1 cellular context compared by ENCODE assay signal in the genomic region with DNA sequence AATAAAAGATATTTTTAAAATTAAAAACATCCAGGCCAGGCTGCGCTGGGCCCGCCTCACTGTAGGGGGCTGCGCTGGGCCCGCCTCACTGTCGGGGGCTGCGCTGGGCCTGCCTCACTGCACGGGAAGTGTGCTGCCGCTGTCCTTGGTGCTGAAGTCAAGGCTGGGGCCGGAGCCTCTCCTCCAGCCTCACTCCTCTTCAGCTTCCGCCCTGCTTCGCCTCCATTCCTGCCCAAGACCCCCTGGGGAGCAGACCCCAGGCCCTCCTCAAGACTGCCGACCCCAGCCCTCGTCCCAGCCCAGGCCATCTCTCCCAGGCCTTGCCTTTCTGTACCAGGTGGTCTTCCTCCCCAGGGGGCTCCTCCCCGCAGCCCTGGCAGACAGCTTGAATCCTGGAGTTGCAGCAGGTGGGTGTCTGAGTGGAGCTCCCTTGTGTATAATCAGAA.
TF ChIP-seq lines count a peak whose summit lies in the region.

No MANE protein-coding gene starts in this region.

TF ChIP-seq in HepG2, 621 proteins besides CTCF, POLR2A, EP300 and RAD21 (continued from another document and continues in another):
- TF ChIP-seq, protein P1, sequence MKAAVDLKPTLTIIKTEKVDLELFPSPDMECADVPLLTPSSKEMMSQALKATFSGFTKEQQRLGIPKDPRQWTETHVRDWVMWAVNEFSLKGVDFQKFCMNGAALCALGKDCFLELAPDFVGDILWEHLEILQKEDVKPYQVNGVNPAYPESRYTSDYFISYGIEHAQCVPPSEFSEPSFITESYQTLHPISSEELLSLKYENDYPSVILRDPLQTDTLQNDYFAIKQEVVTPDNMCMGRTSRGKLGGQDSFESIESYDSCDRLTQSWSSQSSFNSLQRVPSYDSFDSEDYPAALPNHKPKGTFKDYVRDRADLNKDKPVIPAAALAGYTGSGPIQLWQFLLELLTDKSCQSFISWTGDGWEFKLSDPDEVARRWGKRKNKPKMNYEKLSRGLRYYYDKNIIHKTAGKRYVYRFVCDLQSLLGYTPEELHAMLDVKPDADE (CRISPR knock-in tag; IDR thresholded peaks at IDR 0.05): peak; percentile 92; the same call in 1 of the 2 replicates
- TF ChIP-seq HNRNPUL1 (IDR thresholded peaks at IDR 0.05; ENCODE audit: low read depth, low read length) (no peak), EEA1 (CRISPR knock-in tag; IDR thresholded peaks at IDR 0.05; ENCODE audit: borderline replicate concordance) (0 out of 2 replicates have a peak, but pooled peaks have one; percentile 50), DPF2 (CRISPR knock-in tag; IDR thresholded peaks at IDR 0.05; ENCODE audit: borderline replicate concordance, low read depth) (no peak), BCL6 (CRISPR knock-in tag; IDR thresholded peaks at IDR 0.05) (peak; percentile 59), NAIF1 (CRISPR knock-in tag; IDR thresholded peaks at IDR 0.05; ENCODE audit: borderline replicate concordance) (no peak), ZNF619 (CRISPR knock-in tag; IDR thresholded peaks at IDR 0.05) (no peak), CBX2 (IDR thresholded peaks at IDR 0.05; ENCODE audit: low read depth, low read length) (no peak), CBX2 (CRISPR knock-in tag; IDR thresholded peaks at IDR 0.05; ENCODE audit: low read depth) (no peak), KLF9 (CRISPR knock-in tag; IDR thresholded peaks at IDR 0.05; ENCODE audit: low read depth) (0 out of 2 replicates have a peak, but pooled peaks have one; percentile 84), CHCHD3 (CRISPR knock-in tag; IDR thresholded peaks at IDR 0.05) (peak; percentile 70; the same call in 1 of the 2 replicates), ZBTB3 (CRISPR knock-in tag; IDR thresholded peaks at IDR 0.05; ENCODE audit: borderline replicate concordance, low read depth) (no peak), SRSF4 (IDR thresholded peaks at IDR 0.05; ENCODE audit: low read depth, low read length, poor library complexity, severe bottlenecking) (no peak), TOPORS (CRISPR knock-in tag; IDR thresholded peaks at IDR 0.05) (no peak), NFRKB (IDR thresholded peaks at IDR 0.05) (no peak), NR2F2 (IDR thresholded peaks at IDR 0.05; ENCODE audit: borderline replicate concordance, low read depth) (no peak), ZMAT3 (CRISPR knock-in tag; conservative IDR thresholded peaks at IDR 0.05) (peak; percentile 97), ZNF10 (CRISPR knock-in tag; IDR thresholded peaks at IDR 0.05; ENCODE audit: borderline replicate concordance, low read depth) (no peak), YEATS4 (CRISPR knock-in tag; IDR thresholded peaks at IDR 0.05; ENCODE audit: borderline replicate concordance) (no peak), TEAD2 (CRISPR knock-in tag; IDR thresholded peaks at IDR 0.05) (peak; percentile 86; the same call in 1 of the 2 replicates), ZIK1 (CRISPR knock-in tag; IDR thresholded peaks at IDR 0.05; ENCODE audit: borderline replicate concordance, low read depth) (peak; percentile 93; the same call in 1 of the 2 replicates), ZNF331 (CRISPR knock-in tag; IDR thresholded peaks at IDR 0.05) (peak; percentile 98), ATF1 (CRISPR knock-in tag; IDR thresholded peaks at IDR 0.05) (no peak), SP1 (IDR thresholded peaks at IDR 0.05) (no peak), SP1 (CRISPR knock-in tag; IDR thresholded peaks at IDR 0.05) (no peak), DMAP1 (CRISPR knock-in tag; IDR thresholded peaks at IDR 0.05) (no peak), MEF2D (CRISPR knock-in tag; IDR thresholded peaks at IDR 0.05) (peak; percentile 91), ZSCAN25 (CRISPR knock-in tag; IDR thresholded peaks at IDR 0.05) (peak; percentile 38; the same call in 1 of the 2 replicates), ZNF124 (CRISPR knock-in tag; IDR thresholded peaks at IDR 0.05) (peak; percentile 98)
- TF ChIP-seq, protein P2, sequence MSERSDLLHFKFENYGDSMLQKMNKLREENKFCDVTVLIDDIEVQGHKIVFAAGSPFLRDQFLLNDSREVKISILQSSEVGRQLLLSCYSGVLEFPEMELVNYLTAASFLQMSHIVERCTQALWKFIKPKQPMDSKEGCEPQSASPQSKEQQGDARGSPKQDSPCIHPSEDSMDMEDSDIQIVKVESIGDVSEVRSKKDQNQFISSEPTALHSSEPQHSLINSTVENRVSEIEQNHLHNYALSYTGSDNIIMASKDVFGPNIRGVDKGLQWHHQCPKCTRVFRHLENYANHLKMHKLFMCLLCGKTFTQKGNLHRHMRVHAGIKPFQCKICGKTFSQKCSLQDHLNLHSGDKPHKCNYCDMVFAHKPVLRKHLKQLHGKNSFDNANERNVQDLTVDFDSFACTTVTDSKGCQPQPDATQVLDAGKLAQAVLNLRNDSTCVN (CRISPR knock-in tag; IDR thresholded peaks at IDR 0.05; ENCODE audit: borderline replicate concordance): peak; percentile 92
- TF ChIP-seq, protein P3, sequence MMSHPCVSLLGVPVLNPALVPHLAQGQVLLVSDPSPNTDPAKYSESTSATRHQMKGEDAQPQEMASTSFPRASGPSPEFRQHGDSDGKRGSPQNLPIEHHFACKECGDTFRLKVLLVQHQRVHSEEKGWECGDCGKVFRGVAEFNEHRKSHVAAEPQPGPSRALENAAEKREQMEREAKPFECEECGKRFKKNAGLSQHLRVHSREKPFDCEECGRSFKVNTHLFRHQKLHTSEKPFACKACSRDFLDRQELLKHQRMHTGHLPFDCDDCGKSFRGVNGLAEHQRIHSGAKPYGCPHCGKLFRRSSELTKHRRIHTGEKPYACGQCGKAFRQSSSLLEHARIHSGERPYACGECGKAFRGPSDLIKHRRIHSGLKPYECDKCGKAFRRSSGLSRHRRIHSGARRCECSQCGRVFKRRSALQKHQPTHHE (CRISPR knock-in tag; IDR thresholded peaks at IDR 0.05; ENCODE audit: borderline replicate concordance): peak; percentile 66; the same call in 1 of the 2 replicates
- TF ChIP-seq, protein P4, sequence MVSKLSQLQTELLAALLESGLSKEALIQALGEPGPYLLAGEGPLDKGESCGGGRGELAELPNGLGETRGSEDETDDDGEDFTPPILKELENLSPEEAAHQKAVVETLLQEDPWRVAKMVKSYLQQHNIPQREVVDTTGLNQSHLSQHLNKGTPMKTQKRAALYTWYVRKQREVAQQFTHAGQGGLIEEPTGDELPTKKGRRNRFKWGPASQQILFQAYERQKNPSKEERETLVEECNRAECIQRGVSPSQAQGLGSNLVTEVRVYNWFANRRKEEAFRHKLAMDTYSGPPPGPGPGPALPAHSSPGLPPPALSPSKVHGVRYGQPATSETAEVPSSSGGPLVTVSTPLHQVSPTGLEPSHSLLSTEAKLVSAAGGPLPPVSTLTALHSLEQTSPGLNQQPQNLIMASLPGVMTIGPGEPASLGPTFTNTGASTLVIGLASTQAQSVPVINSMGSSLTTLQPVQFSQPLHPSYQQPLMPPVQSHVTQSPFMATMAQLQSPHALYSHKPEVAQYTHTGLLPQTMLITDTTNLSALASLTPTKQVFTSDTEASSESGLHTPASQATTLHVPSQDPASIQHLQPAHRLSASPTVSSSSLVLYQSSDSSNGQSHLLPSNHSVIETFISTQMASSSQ (IDR thresholded peaks at IDR 0.05; ENCODE audit: low read depth): no peak
- TF ChIP-seq, protein P4 (CRISPR knock-in tag; IDR thresholded peaks at IDR 0.05; ENCODE audit: borderline replicate concordance): 0 out of 2 replicates have a peak, but pooled peaks have one; percentile 23
- TF ChIP-seq, protein P5, sequence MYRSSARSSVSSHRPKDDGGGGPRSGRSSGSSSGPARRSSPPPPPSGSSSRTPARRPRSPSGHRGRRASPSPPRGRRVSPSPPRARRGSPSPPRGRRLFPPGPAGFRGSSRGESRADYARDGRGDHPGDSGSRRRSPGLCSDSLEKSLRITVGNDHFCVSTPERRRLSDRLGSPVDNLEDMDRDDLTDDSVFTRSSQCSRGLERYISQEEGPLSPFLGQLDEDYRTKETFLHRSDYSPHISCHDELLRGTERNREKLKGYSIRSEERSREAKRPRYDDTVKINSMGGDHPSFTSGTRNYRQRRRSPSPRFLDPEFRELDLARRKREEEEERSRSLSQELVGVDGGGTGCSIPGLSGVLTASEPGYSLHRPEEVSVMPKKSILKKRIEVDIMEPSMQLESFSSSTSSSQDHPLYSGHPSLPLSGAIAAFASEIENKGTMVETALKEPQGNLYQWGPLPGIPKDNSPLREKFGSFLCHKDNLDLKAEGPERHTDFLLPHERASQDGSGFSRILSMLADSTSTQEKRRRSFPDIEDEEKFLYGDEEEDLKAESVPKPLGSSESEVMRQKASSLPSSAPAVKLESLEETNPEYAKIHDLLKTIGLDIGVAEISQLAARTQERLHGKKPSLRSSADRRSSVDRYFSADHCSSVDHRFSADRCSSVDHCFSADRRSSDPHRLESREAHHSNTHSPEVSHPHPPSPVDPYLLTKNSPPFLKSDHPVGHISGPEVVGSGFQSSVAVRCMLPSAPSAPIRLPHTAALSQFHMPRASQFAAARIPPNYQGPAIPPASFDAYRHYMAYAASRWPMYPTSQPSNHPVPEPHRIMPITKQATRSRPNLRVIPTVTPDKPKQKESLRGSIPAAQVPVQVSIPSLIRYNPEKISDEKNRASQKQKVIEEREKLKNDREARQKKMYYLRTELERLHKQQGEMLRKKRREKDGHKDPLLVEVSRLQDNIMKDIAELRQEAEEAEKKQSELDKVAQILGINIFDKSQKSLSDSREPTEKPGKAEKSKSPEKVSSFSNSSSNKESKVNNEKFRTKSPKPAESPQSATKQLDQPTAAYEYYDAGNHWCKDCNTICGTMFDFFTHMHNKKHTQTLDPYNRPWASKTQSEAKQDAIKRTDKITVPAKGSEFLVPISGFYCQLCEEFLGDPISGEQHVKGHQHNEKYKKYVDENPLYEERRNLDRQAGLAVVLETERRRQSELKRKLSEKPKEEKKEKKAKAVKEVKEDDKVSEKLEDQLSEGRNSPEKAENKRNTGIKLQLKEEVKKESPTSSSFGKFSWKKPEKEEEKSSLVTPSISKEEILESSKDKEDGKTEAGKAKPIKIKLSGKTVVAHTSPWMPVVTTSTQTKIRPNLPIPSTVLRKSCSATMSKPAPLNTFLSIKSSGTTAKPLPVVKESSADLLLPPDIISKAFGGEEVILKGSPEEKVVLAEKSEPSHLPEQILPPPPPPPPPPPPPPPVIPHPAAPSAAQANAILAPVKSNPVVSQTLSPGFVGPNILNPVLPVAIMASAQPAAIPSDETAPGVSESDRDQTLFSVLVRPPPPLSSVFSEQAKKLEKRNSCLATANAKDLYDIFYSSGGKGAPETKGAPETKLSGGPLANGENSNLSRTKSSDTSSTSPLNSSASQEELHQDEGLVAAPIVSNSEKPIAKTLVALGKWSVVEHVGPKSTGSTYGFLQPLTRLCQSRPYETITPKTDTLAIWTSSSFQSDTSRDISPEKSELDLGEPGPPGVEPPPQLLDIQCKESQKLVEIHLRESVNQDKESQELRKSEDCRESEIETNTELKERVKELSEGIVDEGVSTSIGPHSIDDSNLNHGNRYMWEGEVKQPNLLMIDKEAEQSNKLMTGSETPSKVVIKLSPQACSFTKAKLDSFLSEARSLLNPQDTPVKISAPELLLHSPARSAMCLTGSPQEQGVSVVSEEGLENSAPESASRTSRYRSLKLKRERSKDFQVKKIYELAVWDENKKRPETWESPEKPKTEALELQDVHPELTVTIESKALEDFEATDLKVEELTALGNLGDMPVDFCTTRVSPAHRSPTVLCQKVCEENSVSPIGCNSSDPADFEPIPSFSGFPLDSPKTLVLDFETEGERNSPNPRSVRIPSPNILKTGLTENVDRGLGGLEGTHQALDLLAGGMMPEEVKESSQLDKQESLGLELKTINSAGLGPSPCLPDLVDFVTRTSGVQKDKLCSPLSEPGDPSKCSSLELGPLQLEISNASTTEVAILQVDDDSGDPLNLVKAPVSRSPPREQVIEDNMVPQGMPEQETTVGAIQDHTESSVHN (CRISPR knock-in tag; IDR thresholded peaks at IDR 0.05): no peak
- TF ChIP-seq, protein P6, sequence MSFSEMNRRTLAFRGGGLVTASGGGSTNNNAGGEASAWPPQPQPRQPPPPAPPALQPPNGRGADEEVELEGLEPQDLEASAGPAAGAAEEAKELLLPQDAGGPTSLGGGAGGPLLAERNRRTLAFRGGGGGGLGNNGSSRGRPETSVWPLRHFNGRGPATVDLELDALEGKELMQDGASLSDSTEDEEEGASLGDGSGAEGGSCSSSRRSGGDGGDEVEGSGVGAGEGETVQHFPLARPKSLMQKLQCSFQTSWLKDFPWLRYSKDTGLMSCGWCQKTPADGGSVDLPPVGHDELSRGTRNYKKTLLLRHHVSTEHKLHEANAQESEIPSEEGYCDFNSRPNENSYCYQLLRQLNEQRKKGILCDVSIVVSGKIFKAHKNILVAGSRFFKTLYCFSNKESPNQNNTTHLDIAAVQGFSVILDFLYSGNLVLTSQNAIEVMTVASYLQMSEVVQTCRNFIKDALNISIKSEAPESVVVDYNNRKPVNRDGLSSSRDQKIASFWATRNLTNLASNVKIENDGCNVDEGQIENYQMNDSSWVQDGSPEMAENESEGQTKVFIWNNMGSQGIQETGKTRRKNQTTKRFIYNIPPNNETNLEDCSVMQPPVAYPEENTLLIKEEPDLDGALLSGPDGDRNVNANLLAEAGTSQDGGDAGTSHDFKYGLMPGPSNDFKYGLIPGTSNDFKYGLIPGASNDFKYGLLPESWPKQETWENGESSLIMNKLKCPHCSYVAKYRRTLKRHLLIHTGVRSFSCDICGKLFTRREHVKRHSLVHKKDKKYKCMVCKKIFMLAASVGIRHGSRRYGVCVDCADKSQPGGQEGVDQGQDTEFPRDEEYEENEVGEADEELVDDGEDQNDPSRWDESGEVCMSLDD (CRISPR knock-in tag; IDR thresholded peaks at IDR 0.05; ENCODE audit: borderline replicate concordance): peak; percentile 72; the same call in 1 of the 2 replicates
- TF ChIP-seq, protein P7, sequence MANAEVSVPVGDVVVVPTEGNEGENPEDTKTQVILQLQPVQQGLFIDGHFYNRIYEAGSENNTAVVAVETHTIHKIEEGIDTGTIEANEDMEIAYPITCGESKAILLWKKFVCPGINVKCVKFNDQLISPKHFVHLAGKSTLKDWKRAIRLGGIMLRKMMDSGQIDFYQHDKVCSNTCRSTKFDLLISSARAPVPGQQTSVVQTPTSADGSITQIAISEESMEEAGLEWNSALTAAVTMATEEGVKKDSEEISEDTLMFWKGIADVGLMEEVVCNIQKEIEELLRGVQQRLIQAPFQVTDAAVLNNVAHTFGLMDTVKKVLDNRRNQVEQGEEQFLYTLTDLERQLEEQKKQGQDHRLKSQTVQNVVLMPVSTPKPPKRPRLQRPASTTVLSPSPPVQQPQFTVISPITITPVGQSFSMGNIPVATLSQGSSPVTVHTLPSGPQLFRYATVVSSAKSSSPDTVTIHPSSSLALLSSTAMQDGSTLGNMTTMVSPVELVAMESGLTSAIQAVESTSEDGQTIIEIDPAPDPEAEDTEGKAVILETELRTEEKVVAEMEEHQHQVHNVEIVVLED (CRISPR knock-in tag; IDR thresholded peaks at IDR 0.05; ENCODE audit: borderline replicate concordance): no peak
